8 cellular contexts compared by ENCODE assay signal in the genomic region with DNA sequence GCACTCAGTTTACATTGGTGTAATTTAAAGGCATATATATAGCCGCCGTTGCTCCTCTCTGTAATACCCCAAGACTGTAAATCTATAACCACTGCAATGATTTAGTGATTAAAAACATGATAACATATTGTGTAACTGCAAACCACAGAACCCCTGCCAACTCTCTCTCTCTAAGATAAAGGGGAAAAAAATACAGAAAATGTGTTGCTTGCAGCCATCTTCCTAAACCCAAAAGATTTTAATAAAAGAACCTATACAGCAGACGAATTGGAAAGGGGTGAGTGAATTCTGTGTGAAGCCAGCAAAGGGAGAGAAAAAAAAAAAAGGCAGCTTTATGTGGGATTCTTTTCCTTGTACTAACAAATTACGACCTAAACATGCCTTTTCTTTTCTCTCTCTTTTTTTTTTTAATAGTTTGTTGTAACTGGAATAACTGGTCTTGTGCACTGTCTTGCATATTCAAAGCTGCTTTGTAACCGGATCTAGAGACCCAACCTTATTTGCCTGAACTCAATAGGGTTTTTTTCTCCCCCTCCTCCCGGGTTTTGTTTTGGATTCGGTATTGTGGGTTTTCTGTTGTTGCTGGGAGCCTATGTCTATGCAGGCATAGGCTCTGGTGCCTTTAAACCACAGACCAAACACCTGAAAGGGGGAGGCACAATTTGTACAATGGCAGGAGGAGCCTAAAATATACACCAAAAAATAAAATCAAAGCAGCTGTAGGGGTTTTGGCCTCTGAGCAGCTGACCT. TPM values are rescaled to one million over a fixed set of nuclear protein-coding genes. Genes with fewer than 3 reads are reported as not detected.
A peak's percentile ranks its signal among the peaks of the same experiment; 100 is the strongest.
DNase-seq lines count a peak whose midpoint lies in the region; ATAC-seq and TF ChIP-seq lines count a peak whose summit lies in the region.

No MANE protein-coding gene starts in this region.

- no peaks in the 10 kb centered on the region for H3K36me3 ChIP-seq in SK-N-SH (replicated peaks in 1 of 2; ENCODE audit: control insufficient read depth in 1 of 2, insufficient read depth in 2 of 2, low read length in 1 of 2)

- TF ChIP-seq CTCF in SK-N-SH (IDR thresholded peaks at IDR 0.05) (no peak), GM13976 (IDR thresholded peaks at IDR 0.05; ENCODE audit: borderline replicate concordance, control extremely low read depth, extremely low read depth, insufficient read depth, missing control alignments) (no peak)

- H3K27me3 ChIP-seq in SK-N-SH (ENCODE audit: insufficient read depth), result no peaks in the 10 kb centered on the region
- no peaks in the 10 kb centered on the region for H3K27me3 ChIP-seq in right cardiac atrium (ENCODE audit: control insufficient read depth, insufficient read depth)

- H3K79me2 ChIP-seq in SK-N-SH (ENCODE audit: insufficient read depth), result peaks cover 90% of the 10 kb centered on the region

- POLR2A ChIA-PET in SK-N-SH (lab: Yijun Ruan, JAX), result interaction anchor here (0.6 kb wide), 2 partner anchors 198 to 564 kb away, joined by 4 read pairs; no protein-coding TSS in a partner anchor

- DNase-seq in DMS79 treated with DMSO at 0.1 percent for 48 hours (lab: John Stamatoyannopoulos, UW) (peak; percentile 9), DMS79 (lab: John Stamatoyannopoulos, UW) (no peak), SK-N-SH (peak; percentile 45), right cardiac atrium (no peak), GM13976 (ENCODE audit: low spot score) (no peak)
- no peak for DNase-seq in stimulated activated naive B cell treated with anti-CD40 and anti-IgM and Interleukin-4, amounts not matched to agents 10 μg/mL and 1 μg/mL and 100 μg/mL, for 72 hours

- peaks cover 0 to 2% of the 10 kb centered on the region in 2 donors for H3K36me3 Mint-ChIP-seq in stimulated activated naive B cell treated with anti-CD40 and anti-IgM and Interleukin-4, amounts not matched to agents 10 μg/mL and 1 μg/mL and 100 μg/mL, for 72 hours

- H3K9ac ChIP-seq in SK-N-SH, result peak overlapping the region; percentile 91

- peak overlapping the region; percentile 84 for H2AFZ ChIP-seq in SK-N-SH (ENCODE audit: low read depth)

- WGBS in SK-N-SH (ENCODE audit: low lambda C conversion rate), result 1% methylated on average over 7 of the region's 7 CpGs
- 46% methylated on average over 7 of the region's 7 CpGs for WGBS in right cardiac atrium

- H3F3A ChIP-seq in SK-N-SH (replicated peaks; ENCODE audit: insufficient read depth), result peaks cover 29% of the 10 kb centered on the region

- H3K27ac ChIP-seq in SK-N-SH (ENCODE audit: low read depth in 2 of 2, low read length in 1 of 2) (peak overlapping the region; percentile 74 to 90), right cardiac atrium (ENCODE audit: low read length) (peak overlapping the region; percentile 84), temporal lobe (ENCODE audit: low read depth, low read length) (peak overlapping the region; percentile 69)

- peak overlapping the region; percentile 81 to 84 for H3K4me3 ChIP-seq in SK-N-SH (ENCODE audit: low read depth in 2 of 2, low read length in 1 of 2)
- peak overlapping the region; percentile 100 for H3K4me3 ChIP-seq in right cardiac atrium (ENCODE audit: low read length)

- H3K4me1 ChIP-seq in SK-N-SH (ENCODE audit: control insufficient read depth in 1 of 2, insufficient read depth in 2 of 2, low read depth in 1 of 2, low read length in 1 of 2) (peaks cover 44 to 66% of the 10 kb centered on the region in 2 experiments), right cardiac atrium (ENCODE audit: control insufficient read depth, insufficient read depth, low read length) (peaks cover 4% of the 10 kb centered on the region)

- peaks cover 20 to 22% of the 10 kb centered on the region in 2 donors for H3K27me3 Mint-ChIP-seq in stimulated activated naive B cell treated with anti-CD40 and anti-IgM and Interleukin-4, amounts not matched to agents 10 μg/mL and 1 μg/mL and 100 μg/mL, for 72 hours

- in situ Hi-C loops in GM13976 (cut with MboI; ENCODE audit: low sequenced_read_pairs, unreplicated experiment), result no loop called here

- no peaks in the 10 kb centered on the region for H3K9me2 ChIP-seq in SK-N-SH

- CTCF ChIA-PET in SK-N-SH (lab: Yijun Ruan, JAX), result interaction anchor here (0.6 to 4.5 kb wide), 11 partner anchors 8 to 859 kb away, joined by 3 to 17 read pairs (median 5); no protein-coding TSS in a partner anchor

- H4K20me1 ChIP-seq in SK-N-SH (ENCODE audit: insufficient read depth), result no peaks in the 10 kb centered on the region

- H3K4me2 ChIP-seq in SK-N-SH, result peak overlapping the region; percentile 94

- TF ChIP-seq EP300 in SK-N-SH (IDR thresholded peaks at IDR 0.05; ENCODE audit: borderline replicate concordance in 1 of 2, low read depth in 1 of 2, low read length in 1 of 2), result no peak

- ATAC-seq in right cardiac atrium (no peak), HG03342 (IDR thresholded peaks at IDR 0.05; ENCODE audit: unreplicated experiment) (no peak)
- no peak for ATAC-seq in stimulated activated naive B cell treated with anti-CD40 and anti-IgM and Interleukin-4, amounts not matched to agents 10 μg/mL and 1 μg/mL and 100 μg/mL, for 72 hours (replicated peaks)

- no peaks in the 10 kb centered on the region for H3K9me3 ChIP-seq in SK-N-SH
- no peaks in the 10 kb centered on the region for H3K9me3 ChIP-seq in right cardiac atrium (ENCODE audit: control insufficient read depth, low read length)

- intact Hi-C loops in right cardiac atrium (cut with DNase I), result loop anchor here (5.0 to 10.0 kb wide), 5 partner anchors 60 to 220 kb away; no protein-coding TSS in a partner anchor

- no peak overlapping the region for H3K4me3 Mint-ChIP-seq in stimulated activated naive B cell treated with anti-CD40 and anti-IgM and Interleukin-4, amounts not matched to agents 10 μg/mL and 1 μg/mL and 100 μg/mL, for 72 hours

- H3K9me3 Mint-ChIP-seq in stimulated activated naive B cell treated with anti-CD40 and anti-IgM and Interleukin-4, amounts not matched to agents 10 μg/mL and 1 μg/mL and 100 μg/mL, for 72 hours, result no peaks in the 10 kb centered on the region

- peaks cover 11 to 27% of the 10 kb centered on the region in 2 donors for H3K4me1 Mint-ChIP-seq in stimulated activated naive B cell treated with anti-CD40 and anti-IgM and Interleukin-4, amounts not matched to agents 10 μg/mL and 1 μg/mL and 100 μg/mL, for 72 hours

- TF ChIP-seq RAD21 in SK-N-SH (IDR thresholded peaks at IDR 0.05; ENCODE audit: low read length), result no peak

- H3K27ac Mint-ChIP-seq in stimulated activated naive B cell treated with anti-CD40 and anti-IgM and Interleukin-4, amounts not matched to agents 10 μg/mL and 1 μg/mL and 100 μg/mL, for 72 hours, result no peak overlapping the region

TF ChIP-seq in SK-N-SH, 30 proteins besides CTCF, POLR2A, EP300 and RAD21 (continues in another document):
- TF ChIP-seq EZH2phosphoT487 (IDR thresholded peaks at IDR 0.05; ENCODE audit: borderline replicate concordance, low read depth) (no peak), USF1 (IDR thresholded peaks at IDR 0.05; ENCODE audit: borderline replicate concordance, low read depth) (no peak), NRF1 (IDR thresholded peaks at IDR 0.05; ENCODE audit: low read depth, low read length) (no peak), TCF12 (IDR thresholded peaks at IDR 0.05) (peak; percentile 68), TAF1 (IDR thresholded peaks at IDR 0.05; ENCODE audit: borderline replicate concordance, low read depth, low read length) (no peak), SIN3A (IDR thresholded peaks at IDR 0.05; ENCODE audit: borderline replicate concordance, low read depth, low read length) (no peak), RFX5 (IDR thresholded peaks at IDR 0.05; ENCODE audit: low read length) (no peak), MXI1 (IDR thresholded peaks at IDR 0.05; ENCODE audit: low read depth, low read length) (0 out of 2 replicates have a peak, but pooled peaks have one; percentile 5), YY1 (IDR thresholded peaks at IDR 0.05; ENCODE audit: low read depth) (no peak), RXRA (IDR thresholded peaks at IDR 0.05; ENCODE audit: borderline replicate concordance, low read depth) (no peak), FOXM1 (IDR thresholded peaks at IDR 0.05; ENCODE audit: low read depth) (no peak), POLR2AphosphoS5 (IDR thresholded peaks at IDR 0.05; ENCODE audit: low read depth, low read length) (no peak), MEF2A (IDR thresholded peaks at IDR 0.05; ENCODE audit: borderline replicate concordance, low read depth) (no peak; the same call in 1 of the 2 replicates), USF2 (IDR thresholded peaks at IDR 0.05; ENCODE audit: borderline replicate concordance, low read depth, low read length) (no peak), RCOR1 (IDR thresholded peaks at IDR 0.05; ENCODE audit: low read length) (no peak), CHD2 (IDR thresholded peaks at IDR 0.05; ENCODE audit: low read length, partially characterized antibody) (no peak)
- TF ChIP-seq, protein P1, sequence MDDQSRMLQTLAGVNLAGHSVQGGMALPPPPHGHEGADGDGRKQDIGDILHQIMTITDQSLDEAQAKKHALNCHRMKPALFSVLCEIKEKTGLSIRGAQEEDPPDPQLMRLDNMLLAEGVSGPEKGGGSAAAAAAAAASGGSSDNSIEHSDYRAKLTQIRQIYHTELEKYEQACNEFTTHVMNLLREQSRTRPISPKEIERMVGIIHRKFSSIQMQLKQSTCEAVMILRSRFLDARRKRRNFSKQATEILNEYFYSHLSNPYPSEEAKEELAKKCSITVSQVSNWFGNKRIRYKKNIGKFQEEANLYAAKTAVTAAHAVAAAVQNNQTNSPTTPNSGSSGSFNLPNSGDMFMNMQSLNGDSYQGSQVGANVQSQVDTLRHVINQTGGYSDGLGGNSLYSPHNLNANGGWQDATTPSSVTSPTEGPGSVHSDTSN (IDR thresholded peaks at IDR 0.05), result peak; percentile 41; the same call in 1 of the 2 replicates

RNA-seq across cellular contexts. Expression of gene ZFHX3, which starts 7.0 kb away (rescaled TPM):
- polyA plus RNA-seq in SK-N-SH (2012; rRNA removed), result 1.9 and 2.0 TPM in 2 replicates
- polyA plus RNA-seq in SK-N-SH (2012; cell fraction: cytosol; rRNA removed), result 1.9 and 2.0 TPM in 2 replicates
- 4.1 and 5.0 TPM in 2 replicates for polyA plus RNA-seq in SK-N-SH (2012; cell fraction: nucleus; rRNA removed)
- total RNA-seq in right cardiac atrium, result 10 to 100 TPM in 2 of 4 donors, 1 to 10 TPM in 2; 9.1 to 18.2 (median 11.0) TPM
- polyA plus RNA-seq in right cardiac atrium, result 4.3 TPM
- total RNA-seq in temporal lobe, result 4.7 TPM

Comparison
In these comparisons a context has a peak if more than half of its experiments do, and no peak if none do; other contexts are left out.
1. DNase-seq: peak in DMS79 treated with DMSO at 0.1 percent for 48 hours (single experiment) and SK-N-SH (single experiment); none in DMS79 (single experiment), right cardiac atrium (0 of 3), GM13976 (single experiment) and stimulated activated naive B cell treated with anti-CD40 and anti-IgM and Interleukin-4, amounts not matched to agents 10 μg/mL and 1 μg/mL and 100 μg/mL, for 72 hours (single experiment).
2. Peak in every context shown above with its lines, with median percentiles within 50 percentile points of each other: H3K27ac ChIP-seq.